25 cellular contexts compared by ENCODE assay signal in genomic region chr16:2497641-2498040, GRCh38. TPM values are rescaled to one million over a fixed set of nuclear protein-coding genes. Genes with fewer than 3 reads are reported as not detected.
DNase-seq lines count a peak whose midpoint lies in the region; ATAC-seq and TF ChIP-seq lines count a peak whose summit lies in the region.
"Had no signal": no experiment of that assay in that cellular context is flagged by ENCODE, and none has a peak within 500 bp of the region (broad histone marks: within the 10 kb centered on the region; RNA-seq: fewer than 3 reads in every experiment).

No MANE protein-coding gene starts in this region.

- no peaks in the 10 kb centered on the region for H4K20me1 ChIP-seq in OCI-LY7 (ENCODE audit: insufficient read depth, low read length)

- intact Hi-C loops in left ventricle myocardium superior (cut with micrococcal nuclease) (loop anchor here (10.0 kb wide), 1 partner anchor 163 kb away; no protein-coding TSS in a partner anchor), OCI-LY7 (cut with micrococcal nuclease; ENCODE audit: unreplicated experiment) (no loop called here)

- peak overlapping the region; percentile 69 for H3K9ac ChIP-seq in adipocyte (ENCODE audit: low read length)
- H3K9ac ChIP-seq in skeletal muscle tissue (ENCODE audit: low read depth in 1 of 3, low read length in 3 of 3): peak overlapping the region; percentile 38 to 73 (median 57)

- no peaks in the 10 kb centered on the region for H3K9me2 ChIP-seq in OCI-LY7 (ENCODE audit: insufficient read depth, low read length)

- no peak for TF ChIP-seq CTCF in OCI-LY7 (conservative IDR thresholded peaks at IDR 0.05; ENCODE audit: low read length)

- CTCF ChIA-PET in OCI-LY7 (lab: Charles Lee; ENCODE audit: unreplicated experiment): no interaction called here

- H3K9me3 ChIP-seq in adipocyte (ENCODE audit: control insufficient read depth, low read length) (no peaks in the 10 kb centered on the region), skeletal muscle tissue (ENCODE audit: control insufficient read depth in 3 of 3, low read length in 3 of 3) (no peaks in the 10 kb centered on the region), OCI-LY7 (ENCODE audit: low read length) (no peaks in the 10 kb centered on the region)
- H3K9me3 ChIP-seq: upper lobe of left lung had no signal

- peak overlapping the region; percentile 44 for H3K27ac ChIP-seq in skeletal muscle tissue (ENCODE audit: low read depth, low read length)
- no peak overlapping the region for H3K27ac ChIP-seq in OCI-LY7 (ENCODE audit: low read depth, low read length, poor library complexity, severe bottlenecking)

- no peak overlapping the region for H3K4me2 ChIP-seq in OCI-LY7 (ENCODE audit: low read length)

- peaks cover 34% of the 10 kb centered on the region for H3K4me1 ChIP-seq in adipocyte (ENCODE audit: control insufficient read depth, insufficient read depth, low read length)
- peaks cover 34 to 57% (median 46%) of the 10 kb centered on the region in 3 donors for H3K4me1 ChIP-seq in skeletal muscle tissue (ENCODE audit: control insufficient read depth in 3 of 3, insufficient read depth in 3 of 3, low read length in 3 of 3)
- H3K4me1 ChIP-seq in OCI-LY7 (ENCODE audit: insufficient read depth, low read length, poor library complexity, severe bottlenecking): peaks cover 10% of the 10 kb centered on the region

- POLR2A ChIA-PET in OCI-LY7 (lab: Charles Lee): no interaction called here

- peak; percentile 83 for DNase-seq in DMS 273 (lab: John Stamatoyannopoulos, UW; ENCODE audit: unreplicated experiment)
- no peak for DNase-seq in DMS 273 treated with DMSO at 0.1 percent for 48 hours (lab: John Stamatoyannopoulos, UW)
- DNase-seq in adipocyte (ENCODE audit: low read depth): no peak
- DNase-seq in left ventricle myocardium superior: peak; percentile 36
- DNase-seq in NCI-H2081 (lab: John Stamatoyannopoulos, UW): no peak
- DNase-seq in OCI-LY7 (ENCODE audit: low spot score): no peak
- no peak for DNase-seq in stimulated activated CD4-positive, alpha-beta T cell treated with anti-CD3 and anti-CD28 coated beads, Interleukin-4, amount 100 ng/mL, for 1 hour
- DNase-seq: 8988T; activated CD4-positive, alpha-beta T cell treated with anti-CD3 and anti-CD28 coated beads, Interleukin-2, amount 50 U/mL, for 1 hour; activated CD8-positive, alpha-beta memory T cell treated with anti-CD3 and anti-CD28 coated beads, Interleukin-2, amount 50 U/mL, for 48 hours; activated effector memory CD4-positive, alpha-beta T cell treated with Interleukin-2 at 50 U/mL for 16 hours; activated naive CD8-positive, alpha-beta T cell treated with anti-CD3 and anti-CD28 coated beads, Interleukin-2, amount 50 U/mL, for 24 hours; dorsolateral prefrontal cortex; foreskin fibroblast; NCI-H1105 treated with DMSO at 0.1 percent for 48 hours; NCI-H748 treated with DMSO at 0.1 percent for 48 hours; stimulated activated naive CD8-positive, alpha-beta T cell treated with anti-CD3 and anti-CD28 coated beads, Interleukin-15, amount 100 ng/mL, for 72 hours; T-helper 2 cell had no signal

- H3K4me3 ChIP-seq in adipocyte (ENCODE audit: low read length) (peak overlapping the region; percentile 39), skeletal muscle tissue (ENCODE audit: low read length in 3 of 3) (peak overlapping the region in 2 of 3 donors; percentile 14 to 45), OCI-LY7 (ENCODE audit: low read depth, low read length, poor library complexity, severe bottlenecking) (no peak overlapping the region)
- H3K4me3 ChIP-seq: skin epidermis, upper lobe of left lung had no signal

- H3K36me3 ChIP-seq in adipocyte (ENCODE audit: control insufficient read depth, insufficient read depth, low read length, severe bottlenecking): peaks cover 8% of the 10 kb centered on the region
- H3K36me3 ChIP-seq in skeletal muscle tissue (ENCODE audit: control insufficient read depth in 3 of 3, insufficient read depth in 3 of 3, low read length in 3 of 3): peaks cover 8 to 10% (median 9%) of the 10 kb centered on the region in 3 donors
- peaks cover 32% of the 10 kb centered on the region for H3K36me3 ChIP-seq in OCI-LY7 (ENCODE audit: insufficient read depth, low read length)

- no peaks in the 10 kb centered on the region for H3K79me2 ChIP-seq in OCI-LY7 (ENCODE audit: insufficient read depth, low read depth, low read length)

- no peak for ATAC-seq in left ventricle myocardium superior
- ATAC-seq: activated naive CD8-positive, alpha-beta T cell treated with anti-CD3 and anti-CD28 coated beads, Interleukin-2, amount 50 U/mL, for 24 hours; HCT116; natural killer cell treated with Interleukin-12 subunit alpha and Interleukin-12 subunit beta and Interleukin-15 and Interleukin-18, amount 100 ng/mL, for 72 hours; stimulated activated naive CD8-positive, alpha-beta T cell treated with anti-CD3 and anti-CD28 coated beads, Interleukin-15, amount 100 ng/mL, for 72 hours had no signal

- H2AFZ ChIP-seq in OCI-LY7 (ENCODE audit: low read length): no peak overlapping the region

- no TSS peak for BruUV-seq in OCI-LY7 (replicated peaks; lab: Mats Ljungman, UMichigan)

- no peaks in the 10 kb centered on the region for H3K27me3 ChIP-seq in adipocyte (replicated peaks; ENCODE audit: control insufficient read depth, insufficient read depth, low read length)
- H3K27me3 ChIP-seq in skeletal muscle tissue (ENCODE audit: control insufficient read depth in 3 of 3, insufficient read depth in 3 of 3, low read length in 3 of 3): no peaks in the 10 kb centered on the region
- H3K27me3 ChIP-seq: dorsolateral prefrontal cortex, upper lobe of left lung had no signal

RNA-seq across cellular contexts. Expression of gene ATP6V0C, which starts 16.1 kb away (rescaled TPM):
- 150 TPM for total RNA-seq in left ventricle myocardium superior
- total RNA-seq in skeletal muscle tissue: 12.0 TPM
- 15.0 and 16.4 TPM in 2 replicates for total RNA-seq in OCI-LY7 (2014; rRNA removed; shearing (Covaris generic))
- 87.4 and 94.3 TPM in 2 replicates for total RNA-seq in OCI-LY7 (2022)

RNA-seq across cellular contexts. Expression of gene AMDHD2, which starts 22.5 kb away (rescaled TPM):
- total RNA-seq in left ventricle myocardium superior: 15.8 TPM
- 7.3 TPM for total RNA-seq in skeletal muscle tissue
- total RNA-seq in OCI-LY7 (2014; rRNA removed; shearing (Covaris generic)): 48.4 and 51.8 TPM in 2 replicates
- 47.1 and 59.7 TPM in 2 replicates for total RNA-seq in OCI-LY7 (2022)

RNA-seq across cellular contexts. Expression of gene TBC1D24, which starts 22.7 kb away (rescaled TPM):
- 15.4 TPM for total RNA-seq in left ventricle myocardium superior
- total RNA-seq in skeletal muscle tissue: 7.8 TPM
- total RNA-seq in OCI-LY7 (2014; rRNA removed; shearing (Covaris generic)): 19.8 and 23.4 TPM in 2 replicates
- total RNA-seq in OCI-LY7 (2022): 29.9 and 34.7 TPM in 2 replicates

RNA-seq across cellular contexts. Expression of gene NTN3, which starts 26.5 kb away (rescaled TPM):
- 0.52 TPM for total RNA-seq in left ventricle myocardium superior
- 5.2 TPM for total RNA-seq in skeletal muscle tissue
- total RNA-seq in OCI-LY7 (2014; rRNA removed; shearing (Covaris generic)): 2.3 and 4.8 TPM in 2 replicates
- 1.5 and 1.7 TPM in 2 replicates for total RNA-seq in OCI-LY7 (2022)
- total RNA-seq: mesenteric fat pad; natural killer cell treated with Interleukin-12 subunit alpha and Interleukin-12 subunit beta and Interleukin-15 and Interleukin-18, amount 100 ng/mL, for 72 hours; upper lobe of left lung had no signal

RNA-seq across cellular contexts. Expression of gene CEMP1, which starts 33.6 kb away (rescaled TPM):
- not detected for total RNA-seq in left ventricle myocardium superior
- total RNA-seq in skeletal muscle tissue: not detected
- total RNA-seq in OCI-LY7 (2014; rRNA removed; shearing (Covaris generic)): 0.25 TPM in 1 of 2 replicates, not detected in the other
- total RNA-seq in OCI-LY7 (2022): 0.35 and 0.55 TPM in 2 replicates
- total RNA-seq: kidney epithelial cell; mesenteric fat pad; natural killer cell treated with Interleukin-12 subunit alpha and Interleukin-12 subunit beta and Interleukin-15 and Interleukin-18, amount 100 ng/mL, for 72 hours had no signal

Comparison
In these comparisons a context has a peak if more than half of its experiments do, and no peak if none do; other contexts are left out.
1. DNase-seq: peak in DMS 273 (single experiment) and left ventricle myocardium superior (single experiment); none in DMS 273 treated with DMSO at 0.1 percent for 48 hours (single experiment), adipocyte (single experiment), NCI-H2081 (0 of 2), OCI-LY7 (single experiment) and stimulated activated CD4-positive, alpha-beta T cell treated with anti-CD3 and anti-CD28 coated beads, Interleukin-4, amount 100 ng/mL, for 1 hour (single experiment).